ENCODE assay signal across 1 cellular context in the genomic region with DNA sequence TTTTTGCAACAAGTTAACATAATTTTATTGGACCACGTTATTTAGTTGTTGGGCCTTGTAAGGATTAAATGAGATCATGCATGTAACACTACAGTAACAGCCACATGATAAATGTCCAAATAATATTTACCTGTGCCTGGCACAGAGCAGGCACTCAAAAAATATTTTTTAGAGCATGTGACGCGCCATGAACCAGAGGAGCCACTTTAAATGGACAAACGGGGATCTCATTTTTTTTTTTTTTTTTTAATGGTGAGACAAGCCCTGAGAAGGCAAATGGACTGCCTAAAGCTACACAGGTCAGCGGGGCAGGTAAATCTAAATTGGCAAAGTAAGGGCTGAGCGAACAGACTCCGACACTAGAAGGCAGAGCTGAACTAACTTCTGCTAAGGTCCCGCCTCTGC.
TF ChIP-seq lines count a peak whose summit lies in the region.

No MANE protein-coding gene starts in this region.

TF ChIP-seq in H1, 55 proteins besides CTCF, POLR2A, EP300 and RAD21:
- TF ChIP-seq TAF1 (IDR thresholded peaks at IDR 0.05; ENCODE audit: low read depth, low read length) (peak; percentile 60; the same call in 1 of the 2 replicates), KDM5A (IDR thresholded peaks at IDR 0.05; ENCODE audit: low read length) (no peak), RBBP5 (IDR thresholded peaks at IDR 0.05; ENCODE audit: borderline replicate concordance, low read depth, low read length) (no peak), KDM1A (IDR thresholded peaks at IDR 0.05; ENCODE audit: borderline replicate concordance, low read length) (no peak), POLR2AphosphoS5 (IDR thresholded peaks at IDR 0.05; ENCODE audit: low read depth, low read length) (no peak)
